Comparison of ENCODE assay signal across 8 cellular contexts in the genomic region with DNA sequence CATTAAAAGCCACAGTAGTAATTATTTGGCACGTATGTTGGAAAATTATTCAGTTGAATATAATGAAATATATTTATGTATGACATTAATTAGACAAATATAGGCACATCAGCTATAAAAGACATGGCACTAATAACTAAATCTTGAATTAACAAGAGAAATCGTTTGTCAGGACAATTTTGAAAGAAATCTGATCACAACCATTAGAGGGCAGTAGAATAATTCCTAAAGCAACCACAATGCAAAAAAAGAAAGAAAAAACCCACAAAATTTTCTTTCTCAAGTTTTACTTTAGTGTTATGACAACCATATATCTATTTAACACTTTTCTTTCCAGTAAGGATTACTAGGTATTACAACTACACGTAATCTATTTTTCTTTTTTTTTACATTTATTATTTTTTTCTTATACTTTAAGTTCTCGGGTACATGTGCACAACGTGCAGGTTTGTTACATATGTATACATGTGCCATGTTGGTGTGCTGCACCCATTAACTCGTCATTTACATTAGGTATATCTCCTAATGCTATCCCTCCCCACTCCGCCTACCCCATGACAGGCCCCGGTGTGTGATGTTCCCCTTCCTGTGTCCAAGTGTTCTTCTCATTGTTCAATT.
A peak's percentile ranks its signal among the peaks of the same experiment; 100 is the strongest.
DNase-seq lines count a peak whose midpoint lies in the region; ATAC-seq, FAIRE-seq and TF ChIP-seq lines count a peak whose summit lies in the region.
"Not testable (repeated sequence)": the region's sequence is repeated elsewhere in the genome, so short reads cannot be mapped to it uniquely, and the experiment has no call there.

No MANE protein-coding gene starts in this region.

- not testable (repeated sequence) for H3K27ac ChIP-seq in left ventricle myocardium inferior (replicated peaks)

- H3K4me3 ChIP-seq in left ventricle myocardium inferior = not testable (repeated sequence)

- not testable (repeated sequence) for H3K4me3 Mint-ChIP-seq in T-helper 17 cell, neural crest cell

- not testable (repeated sequence) for ATAC-seq in T-helper 17 cell

- in situ Hi-C loops in KBM-7 (cut with MboI; ENCODE audit: low pct_unique_long_range_greater_than_20kb, low sequenced_read_pairs) = not testable (repeated sequence)

- not testable (repeated sequence) for H3K9me3 ChIP-seq in T-helper 17 cell (ENCODE audit: control insufficient read depth, low read length, poor library complexity, severe bottlenecking); left ventricle myocardium inferior (replicated peaks)

- peak; percentile 28 for DNase-seq in EL
- peak; percentile 49 for DNase-seq in KBM-7
- peak; percentile 4 for DNase-seq in NCI-H345 treated with DMSO at 0.1 percent for 48 hours (lab: John Stamatoyannopoulos, UW; ENCODE audit: unreplicated experiment)
- DNase-seq in T-helper 17 cell; left ventricle myocardium inferior; neural crest cell (ENCODE audit: low read depth, low spot score): not testable (repeated sequence)

- TF ChIP-seq CTCF in left ventricle myocardium inferior (IDR thresholded peaks at IDR 0.05; ENCODE audit: borderline replicate concordance) = peak; percentile 74
- peak; percentile 84 for TF ChIP-seq CTCF in neural crest cell (conservative IDR thresholded peaks at IDR 0.05)

- not testable (repeated sequence) for H3K36me3 Mint-ChIP-seq in T-helper 17 cell (ENCODE audit: low read depth); neural crest cell (ENCODE audit: low read depth)

- FAIRE-seq in A204.1 (lab: Jason Lieb, UNC) (peak; percentile 98), colon (lab: Jason Lieb, UNC) (peak; percentile 68)

- intact Hi-C loops in left ventricle myocardium inferior (cut with micrococcal nuclease) = loop anchor here (5.0 kb wide), 1 partner anchor 154 kb away; no protein-coding TSS in a partner anchor

- not testable (repeated sequence) for H3K27me3 ChIP-seq in left ventricle myocardium inferior (ENCODE audit: low read depth)

- peaks cover 24% of the 10 kb centered on the region for H3K4me1 ChIP-seq in left ventricle myocardium inferior

- H3K27me3 Mint-ChIP-seq in T-helper 17 cell; neural crest cell (ENCODE audit: low read depth): not testable (repeated sequence)

- H3K27ac Mint-ChIP-seq in T-helper 17 cell = peak overlapping the region; percentile 27
- not testable (repeated sequence) for H3K27ac Mint-ChIP-seq in neural crest cell (ENCODE audit: unreplicated experiment)

- H3K4me1 Mint-ChIP-seq in T-helper 17 cell, neural crest cell: not testable (repeated sequence)

- H3K9me3 Mint-ChIP-seq in neural crest cell = not testable (repeated sequence)

- H3K36me3 ChIP-seq in left ventricle myocardium inferior = not testable (repeated sequence)
